Comparison of ENCODE assay signal across 1 cellular context in genomic region chr12:12716845-12717585, GRCh38.
TF ChIP-seq lines count a peak whose summit lies in the region.

TSS of gene CDKN1B (plus strand) at chr12:12717368. CDS start at chr12:12717840, 472 bp downstream.

TF ChIP-seq in HepG2, 621 proteins besides CTCF, POLR2A, EP300 and RAD21 (continued from another document and continues in another):
- TF ChIP-seq ZBTB25 (CRISPR knock-in tag; IDR thresholded peaks at IDR 0.05), result peak; percentile 96
- TF ChIP-seq ZBTB14 (CRISPR knock-in tag; IDR thresholded peaks at IDR 0.05), result peak; percentile 86
- TF ChIP-seq ZNF660 (CRISPR knock-in tag; IDR thresholded peaks at IDR 0.05; ENCODE audit: borderline replicate concordance, low read depth), result no peak
- peak; percentile 86 for TF ChIP-seq BRF2 (CRISPR knock-in tag; IDR thresholded peaks at IDR 0.05)
- TF ChIP-seq TCF7L2 (IDR thresholded peaks at IDR 0.05; ENCODE audit: low read depth, low read length), result no peak
- no peak for TF ChIP-seq ZBTB33 (CRISPR knock-in tag; IDR thresholded peaks at IDR 0.05)
- 0 out of 2 replicates have a peak, but pooled peaks have one; percentile 16 for TF ChIP-seq ATF7-NPFF (CRISPR knock-in tag; IDR thresholded peaks at IDR 0.05; ENCODE audit: low read depth)
- no peak for TF ChIP-seq ATF6 (CRISPR knock-in tag; conservative IDR thresholded peaks at IDR 0.05)
- peak; percentile 77; the same call in 1 of the 2 replicates for TF ChIP-seq TFDP1 (CRISPR knock-in tag; IDR thresholded peaks at IDR 0.05; ENCODE audit: borderline replicate concordance)
- TF ChIP-seq MNT (IDR thresholded peaks at IDR 0.05), result 0 out of 2 replicates have a peak, but pooled peaks have one; percentile 15
- TF ChIP-seq HOXA3 (CRISPR knock-in tag; IDR thresholded peaks at IDR 0.05), result peak; percentile 75
- peak; percentile 89 for TF ChIP-seq KMT2A (CRISPR knock-in tag; IDR thresholded peaks at IDR 0.05)
- no peak for TF ChIP-seq RFXANK (CRISPR knock-in tag; IDR thresholded peaks at IDR 0.05)
- TF ChIP-seq MXD1 (CRISPR knock-in tag; IDR thresholded peaks at IDR 0.05), result peak; percentile 2; the same call in 1 of the 2 replicates
- no peak for TF ChIP-seq TBP (CRISPR knock-in tag; IDR thresholded peaks at IDR 0.05)
- TF ChIP-seq MTA3 (CRISPR knock-in tag; IDR thresholded peaks at IDR 0.05), result no peak
- no peak; the same call in 1 of the 2 replicates for TF ChIP-seq SKIL (CRISPR knock-in tag; IDR thresholded peaks at IDR 0.05; ENCODE audit: borderline replicate concordance)
- peak; percentile 47 for TF ChIP-seq FOXP4 (CRISPR knock-in tag; IDR thresholded peaks at IDR 0.05)
- TF ChIP-seq ZBTB7B (CRISPR knock-in tag; IDR thresholded peaks at IDR 0.05), result 0 out of 2 replicates have a peak, but pooled peaks have one; percentile 12
- no peak; the same call in 1 of the 2 replicates for TF ChIP-seq ZNF709 (CRISPR knock-in tag; IDR thresholded peaks at IDR 0.05)
- TF ChIP-seq MYC (CRISPR knock-in tag; IDR thresholded peaks at IDR 0.05; ENCODE audit: borderline replicate concordance), result peak; percentile 65
- no peak; the same call in 1 of the 2 replicates for TF ChIP-seq HIVEP1 (CRISPR knock-in tag; IDR thresholded peaks at IDR 0.05)
- TF ChIP-seq ZBTB42 (CRISPR knock-in tag; IDR thresholded peaks at IDR 0.05), result 0 out of 2 replicates have a peak, but pooled peaks have one; percentile 19
- no peak for TF ChIP-seq CCAR2 (optimal IDR thresholded peaks at IDR 0.05; ENCODE audit: low read depth, low read length)
- 0 out of 2 replicates have a peak, but pooled peaks have one; percentile 5 for TF ChIP-seq ZNF337 (CRISPR knock-in tag; IDR thresholded peaks at IDR 0.05; ENCODE audit: borderline replicate concordance, low read depth)
- peak; percentile 48; the same call in 1 of the 2 replicates for TF ChIP-seq THAP7 (CRISPR knock-in tag; IDR thresholded peaks at IDR 0.05)
- no peak for TF ChIP-seq ZNF576 (CRISPR knock-in tag; IDR thresholded peaks at IDR 0.05)
- TF ChIP-seq HNF1B (CRISPR knock-in tag; IDR thresholded peaks at IDR 0.05), result no peak; the same call in 1 of the 2 replicates
- TF ChIP-seq ZNF160 (CRISPR knock-in tag; IDR thresholded peaks at IDR 0.05), result 0 out of 2 replicates have a peak, but pooled peaks have one; percentile 46
- peak; percentile 82 for TF ChIP-seq UBTF (CRISPR knock-in tag; IDR thresholded peaks at IDR 0.05)
- 0 out of 2 replicates have a peak, but pooled peaks have one; percentile 25 for TF ChIP-seq ZNF740 (CRISPR knock-in tag; IDR thresholded peaks at IDR 0.05)
